Comparison of ENCODE assay signal across 10 cellular contexts in genomic region chr16:70527315-70527996, GRCh38. TPM values are rescaled to one million over a fixed set of nuclear protein-coding genes. Genes with fewer than 3 reads are reported as not detected.
A peak's percentile ranks its signal among the peaks of the same experiment; 100 is the strongest.
DNase-seq lines count a peak whose midpoint lies in the region; ATAC-seq and TF ChIP-seq lines count a peak whose summit lies in the region.
"Had no signal": no experiment of that assay in that cellular context is flagged by ENCODE, and none has a peak within 500 bp of the region (broad histone marks: within the 10 kb centered on the region; RNA-seq: fewer than 3 reads in every experiment).

No MANE protein-coding gene starts in this region.

- H4K91ac ChIP-seq in IMR-90 (ENCODE audit: insufficient read depth, low read depth, low read length) = no peak overlapping the region

- H3K9me3 ChIP-seq in Caco-2 (no peaks in the 10 kb centered on the region), IMR-90 (ENCODE audit: control insufficient read depth, insufficient read depth, low read length) (no peaks in the 10 kb centered on the region)

- H3K4me2 ChIP-seq in IMR-90 (ENCODE audit: low read depth, low read length) = 0 out of 2 replicates have a peak overlapping the region, but pooled peaks have one; percentile 17

- TF ChIP-seq POLR2A in IMR-90 (IDR thresholded peaks at IDR 0.05; ENCODE audit: low read depth, low read length) = no peak

- H3K4ac ChIP-seq in IMR-90 (ENCODE audit: low read depth, low read length) = no peak overlapping the region

- dilution Hi-C loops in IMR-90 (cut with HindIII; ENCODE audit: low sequenced_read_pairs, unreplicated experiment) = no loop called here

- H3K27ac Mint-ChIP-seq in Caco-2 (ENCODE audit: unreplicated experiment) = no peak overlapping the region
- H3K27ac Mint-ChIP-seq in activated naive CD8-positive, alpha-beta T cell treated with anti-CD3 and anti-CD28 coated beads, Interleukin-2, amount 10 ng/mL, durations not matched to agents 7 days and 5 days = peak overlapping the region; percentile 77
- peak overlapping the region in 2 of 3 experiments; percentile 21 to 35 for H3K27ac Mint-ChIP-seq in nephron

- intact Hi-C loops in Caco-2 (cut with micrococcal nuclease; ENCODE audit: unreplicated experiment) = no loop called here
- intact Hi-C loops in IMR-90 (cut with micrococcal nuclease) = no loop called here

- peaks cover 59% of the 10 kb centered on the region for H4K20me1 ChIP-seq in IMR-90 (ENCODE audit: insufficient read depth, low read length)

- H3K27me3 Mint-ChIP-seq in Caco-2 (ENCODE audit: insufficient read depth, unreplicated experiment) (no peaks in the 10 kb centered on the region), nephron (ENCODE audit: low read depth) (no peaks in the 10 kb centered on the region)
- H3K27me3 Mint-ChIP-seq in activated naive CD8-positive, alpha-beta T cell treated with anti-CD3 and anti-CD28 coated beads, Interleukin-2, amount 10 ng/mL, durations not matched to agents 7 days and 5 days = no peaks in the 10 kb centered on the region

- no peak overlapping the region for H3K14ac ChIP-seq in IMR-90 (replicated peaks; ENCODE audit: low read depth, low read length)

- H3K9me1 ChIP-seq in IMR-90 (ENCODE audit: insufficient read depth, low read length) = no peaks in the 10 kb centered on the region; the same call in 1 of the 2 replicates

- H3K9me3 Mint-ChIP-seq in Caco-2 (ENCODE audit: unreplicated experiment) (no peaks in the 10 kb centered on the region), nephron (no peaks in the 10 kb centered on the region)
- H3K9me3 Mint-ChIP-seq in activated naive CD8-positive, alpha-beta T cell treated with anti-CD3 and anti-CD28 coated beads, Interleukin-2, amount 10 ng/mL, durations not matched to agents 7 days and 5 days = no peaks in the 10 kb centered on the region

- no peak overlapping the region for H3K18ac ChIP-seq in IMR-90 (ENCODE audit: low read depth, low read length)

- no peak for TF ChIP-seq RAD21 in IMR-90 (IDR thresholded peaks at IDR 0.05; ENCODE audit: low read length)

- POLR2A ChIA-PET in Caco-2 (lab: Charles Lee) = interaction anchor here (0.6 to 0.7 kb wide), 2 partner anchors 11 to 146 kb away, joined by 3 to 5 read pairs; no protein-coding TSS in a partner anchor
- POLR2A ChIA-PET in IMR-90 (lab: Charles Lee; ENCODE audit: unreplicated experiment) = interaction anchor here (0.6 kb wide), 1 partner anchor 99 kb away, joined by 3 read pairs; no protein-coding TSS in a partner anchor
- POLR2A ChIA-PET in activated naive CD8-positive, alpha-beta T cell treated with anti-CD3 and anti-CD28 coated beads, Interleukin-2, amount 10 ng/mL, durations not matched to agents 7 days and 5 days (lab: Charles Lee) = no interaction called here

- no peak overlapping the region for H3K9ac ChIP-seq in IMR-90 (ENCODE audit: low read depth, low read length)

- H3K23ac ChIP-seq in IMR-90 (ENCODE audit: low read depth, low read length) = no peak overlapping the region

- no peak overlapping the region for H3K27ac ChIP-seq in IMR-90 (ENCODE audit: insufficient read depth, low read length)

- H2AFZ ChIP-seq in IMR-90 (replicated peaks; ENCODE audit: low read length, poor library complexity) = no peak overlapping the region

- peaks cover 16% of the 10 kb centered on the region for H3K4me1 Mint-ChIP-seq in Caco-2 (ENCODE audit: low read depth, unreplicated experiment)
- peaks cover 36% of the 10 kb centered on the region for H3K4me1 Mint-ChIP-seq in activated naive CD8-positive, alpha-beta T cell treated with anti-CD3 and anti-CD28 coated beads, Interleukin-2, amount 10 ng/mL, durations not matched to agents 7 days and 5 days
- H3K4me1 Mint-ChIP-seq in nephron = peaks cover 54% of the 10 kb centered on the region

- H2BK20ac ChIP-seq in IMR-90 (ENCODE audit: low read depth, low read length) = no peak overlapping the region

- CTCF ChIA-PET in Caco-2 (lab: Charles Lee) = no interaction called here
- CTCF ChIA-PET in IMR-90 (lab: Yijun Ruan, JAX) = no interaction called here

- H3K79me1 ChIP-seq in IMR-90 (ENCODE audit: low read depth in 1 of 2, low read length in 2 of 2) = peaks cover 10 to 49% of the 10 kb centered on the region in 2 experiments

- H2BK5ac ChIP-seq in IMR-90 (ENCODE audit: low read depth, low read length, poor library complexity, severe bottlenecking) = no peak overlapping the region

- no peak overlapping the region for H3K4me3 ChIP-seq in Caco-2 (ENCODE audit: low read depth, low read length)
- no peak overlapping the region for H3K4me3 ChIP-seq in IMR-90 (ENCODE audit: insufficient read depth, low read depth, low read length)

- BruUV-seq in Caco-2 (replicated peaks; lab: Mats Ljungman, UMichigan) (no TSS peak), IMR-90 (replicated peaks; lab: Mats Ljungman, UMichigan) (no TSS peak)

- H3K27me3 ChIP-seq in Caco-2 (replicated peaks; ENCODE audit: control insufficient read depth, insufficient read depth, low read length) = no peaks in the 10 kb centered on the region
- no peaks in the 10 kb centered on the region for H3K27me3 ChIP-seq in IMR-90 (ENCODE audit: control insufficient read depth, insufficient read depth, low read length)

- DNase-seq in Caco-2 = no peak
- no peak for DNase-seq in IMR-90
- no peak for DNase-seq in activated naive CD8-positive, alpha-beta T cell treated with anti-CD3 and anti-CD28 coated beads, Interleukin-2, amount 10 ng/mL, durations not matched to agents 7 days and 5 days
- DNase-seq in EL = no peak
- no peak for DNase-seq in HuH-7 (ENCODE audit: low spot score)
- no peak for DNase-seq in NCI-H187 treated with DMSO at 0.1 percent for 48 hours (lab: John Stamatoyannopoulos, UW)
- no peak for DNase-seq in NCI-H146 (lab: John Stamatoyannopoulos, UW)
- DNase-seq: head of caudate nucleus had no signal

- no peak overlapping the region for H4K5ac ChIP-seq in IMR-90 (ENCODE audit: low read depth, low read length)

- no peak overlapping the region for H4K8ac ChIP-seq in IMR-90 (ENCODE audit: low read depth in 2 of 2, low read length in 2 of 2)

- in situ Hi-C loops in IMR-90 (cut with MboI; ENCODE audit: low sequenced_read_pairs) = no loop called here

- peaks cover 4% of the 10 kb centered on the region; the same call in 1 of the 2 replicates for H3K36me3 ChIP-seq in Caco-2 (ENCODE audit: control insufficient read depth, insufficient read depth, low read length)
- H3K36me3 ChIP-seq in IMR-90 (ENCODE audit: control insufficient read depth, insufficient read depth, low read length) = peaks cover 31% of the 10 kb centered on the region

- WGBS in IMR-90 (ENCODE audit: extremely low coverage in 2 of 2, insufficient read length in 1 of 2), 2 experiments = 100% methylated on average over 1 of the region's 8 CpGs; no CpG with 5 or more reads in 1 of the 2 experiments

- H3K56ac ChIP-seq in IMR-90 (ENCODE audit: extremely low read depth, insufficient read depth, low read length) = no peak overlapping the region

- H3K36me3 Mint-ChIP-seq in Caco-2 (ENCODE audit: insufficient read depth, unreplicated experiment) = peaks cover 93% of the 10 kb centered on the region
- peaks cover 46% of the 10 kb centered on the region for H3K36me3 Mint-ChIP-seq in activated naive CD8-positive, alpha-beta T cell treated with anti-CD3 and anti-CD28 coated beads, Interleukin-2, amount 10 ng/mL, durations not matched to agents 7 days and 5 days
- H3K36me3 Mint-ChIP-seq in nephron (ENCODE audit: low read depth) = peaks cover 48% of the 10 kb centered on the region

- H3K4me1 ChIP-seq in Caco-2 (peaks cover 24% of the 10 kb centered on the region), IMR-90 (ENCODE audit: control insufficient read depth, insufficient read depth, low read length) (peaks cover 6% of the 10 kb centered on the region)

- H2AK5ac ChIP-seq in IMR-90 (ENCODE audit: low read depth, low read length) = no peak overlapping the region

- no peak overlapping the region for H2BK15ac ChIP-seq in IMR-90 (ENCODE audit: low read depth, low read length)

- H2BK120ac ChIP-seq in IMR-90 (ENCODE audit: low read depth, low read length) = no peak overlapping the region

- no peak for ATAC-seq in IMR-90 (ENCODE audit: low read depth)
- ATAC-seq in activated naive CD8-positive, alpha-beta T cell treated with anti-CD3 and anti-CD28 coated beads, Interleukin-2, amount 10 ng/mL, durations not matched to agents 7 days and 5 days (ENCODE audit: low read depth) = no peak
- ATAC-seq: sciatic nerve had no signal

- no peak overlapping the region for H2AK9ac ChIP-seq in IMR-90 (replicated peaks; ENCODE audit: low read depth, low read length, poor library complexity)

- TF ChIP-seq CTCF in Caco-2 (IDR thresholded peaks at IDR 0.05; ENCODE audit: insufficient read depth in 1 of 2, low read depth in 1 of 2, low read length in 1 of 2, severe bottlenecking in 1 of 2, unreplicated experiment in 1 of 2) = no peak
- no peak for TF ChIP-seq CTCF in IMR-90 (conservative IDR thresholded peaks at IDR 0.05; ENCODE audit: low read depth, low read length)
- no peak for TF ChIP-seq CTCF in nephron (IDR thresholded peaks at IDR 0.05; ENCODE audit: unreplicated experiment in 3 of 3)

- peak overlapping the region; percentile 98 for H3K4me3 Mint-ChIP-seq in Caco-2 (ENCODE audit: unreplicated experiment)
- H3K4me3 Mint-ChIP-seq in activated naive CD8-positive, alpha-beta T cell treated with anti-CD3 and anti-CD28 coated beads, Interleukin-2, amount 10 ng/mL, durations not matched to agents 7 days and 5 days = peak overlapping the region; percentile 84
- H3K4me3 Mint-ChIP-seq in nephron = peak overlapping the region; percentile 76 to 88 (median 84)

TF ChIP-seq in IMR-90, 13 proteins besides CTCF, POLR2A, EP300 and RAD21 (continues in another document):
- no peak for TF ChIP-seq RFX5 (IDR thresholded peaks at IDR 0.05; ENCODE audit: low read depth, low read length)
- TF ChIP-seq MAFK (IDR thresholded peaks at IDR 0.05; ENCODE audit: low read depth, low read length) = no peak
- no peak for TF ChIP-seq SMC3 (IDR thresholded peaks at IDR 0.05; ENCODE audit: low read depth, low read length)
- no peak for TF ChIP-seq CEBPB (IDR thresholded peaks at IDR 0.05; ENCODE audit: low read depth, low read length)
- TF ChIP-seq MXI1 (IDR thresholded peaks at IDR 0.05; ENCODE audit: borderline replicate concordance, low read depth, low read length) = no peak
- no peak for TF ChIP-seq BHLHE40 (IDR thresholded peaks at IDR 0.05; ENCODE audit: low read depth, low read length)

RNA-seq across cellular contexts. Expression of gene SF3B3, which starts 3.8 kb away (rescaled TPM):
- total RNA-seq in Caco-2 (2022) = 387 and 439 TPM in 2 replicates
- total RNA-seq in IMR-90 (2012; rRNA removed) = 97.9 and 112 TPM in 2 replicates
- polyA plus RNA-seq in IMR-90 (2012; rRNA removed) = 123 and 134 TPM in 2 replicates
- polyA plus RNA-seq in IMR-90 (2012; cell fraction: cytosol; rRNA removed) = 57.4 and 93.9 TPM in 2 replicates
- polyA plus RNA-seq in IMR-90 (2012; cell fraction: nucleus; rRNA removed; ENCODE audit: low replicate concordance) = 86.5 and 136 TPM in 2 replicates
- 100 to 1,000 TPM; 303 to 331 TPM for total RNA-seq in activated naive CD8-positive, alpha-beta T cell treated with anti-CD3 and anti-CD28 coated beads, Interleukin-2, amount 10 ng/mL, durations not matched to agents 7 days and 5 days

RNA-seq across cellular contexts. Expression of gene COG4, which starts 4.1 kb away (rescaled TPM):
- 88.5 and 90.3 TPM in 2 replicates for total RNA-seq in Caco-2 (2022)
- 85.0 and 96.1 TPM in 2 replicates for total RNA-seq in IMR-90 (2012; rRNA removed)
- 47.5 and 49.7 TPM in 2 replicates for polyA plus RNA-seq in IMR-90 (2012; rRNA removed)
- polyA plus RNA-seq in IMR-90 (2012; cell fraction: cytosol; rRNA removed) = 71.3 and 112 TPM in 2 replicates
- 77.5 and 117 TPM in 2 replicates for polyA plus RNA-seq in IMR-90 (2012; cell fraction: nucleus; rRNA removed; ENCODE audit: low replicate concordance)
- total RNA-seq in activated naive CD8-positive, alpha-beta T cell treated with anti-CD3 and anti-CD28 coated beads, Interleukin-2, amount 10 ng/mL, durations not matched to agents 7 days and 5 days = 10 to 100 TPM; 73.8 to 75.3 TPM
